In the genomic region with DNA sequence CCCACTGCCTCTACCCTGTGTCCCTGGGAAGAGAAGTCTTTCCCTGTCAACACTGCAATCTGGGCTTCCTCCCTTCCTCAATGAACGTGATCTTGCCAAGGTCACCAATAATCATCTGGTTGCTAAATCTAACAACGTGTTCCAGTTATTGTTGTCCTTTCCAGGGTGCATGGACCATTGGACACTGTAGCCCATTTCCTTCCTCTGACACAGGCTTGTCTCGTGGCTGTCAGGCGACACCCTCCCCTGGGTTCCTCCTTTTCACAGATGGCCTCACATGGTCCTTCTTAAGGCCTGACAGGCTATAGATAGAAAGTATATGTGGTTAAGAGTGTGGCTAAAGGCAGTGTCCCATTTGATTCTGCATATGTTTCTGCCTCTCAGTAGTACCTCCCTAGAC, we compare ENCODE assay signal across 1 cellular context.
TF ChIP-seq lines count a peak whose summit lies in the region.

No MANE protein-coding gene starts in this region.

TF ChIP-seq in GM23338, 12 proteins besides CTCF, POLR2A, EP300 and RAD21 (continued from another document):
- TF ChIP-seq, protein P1, sequence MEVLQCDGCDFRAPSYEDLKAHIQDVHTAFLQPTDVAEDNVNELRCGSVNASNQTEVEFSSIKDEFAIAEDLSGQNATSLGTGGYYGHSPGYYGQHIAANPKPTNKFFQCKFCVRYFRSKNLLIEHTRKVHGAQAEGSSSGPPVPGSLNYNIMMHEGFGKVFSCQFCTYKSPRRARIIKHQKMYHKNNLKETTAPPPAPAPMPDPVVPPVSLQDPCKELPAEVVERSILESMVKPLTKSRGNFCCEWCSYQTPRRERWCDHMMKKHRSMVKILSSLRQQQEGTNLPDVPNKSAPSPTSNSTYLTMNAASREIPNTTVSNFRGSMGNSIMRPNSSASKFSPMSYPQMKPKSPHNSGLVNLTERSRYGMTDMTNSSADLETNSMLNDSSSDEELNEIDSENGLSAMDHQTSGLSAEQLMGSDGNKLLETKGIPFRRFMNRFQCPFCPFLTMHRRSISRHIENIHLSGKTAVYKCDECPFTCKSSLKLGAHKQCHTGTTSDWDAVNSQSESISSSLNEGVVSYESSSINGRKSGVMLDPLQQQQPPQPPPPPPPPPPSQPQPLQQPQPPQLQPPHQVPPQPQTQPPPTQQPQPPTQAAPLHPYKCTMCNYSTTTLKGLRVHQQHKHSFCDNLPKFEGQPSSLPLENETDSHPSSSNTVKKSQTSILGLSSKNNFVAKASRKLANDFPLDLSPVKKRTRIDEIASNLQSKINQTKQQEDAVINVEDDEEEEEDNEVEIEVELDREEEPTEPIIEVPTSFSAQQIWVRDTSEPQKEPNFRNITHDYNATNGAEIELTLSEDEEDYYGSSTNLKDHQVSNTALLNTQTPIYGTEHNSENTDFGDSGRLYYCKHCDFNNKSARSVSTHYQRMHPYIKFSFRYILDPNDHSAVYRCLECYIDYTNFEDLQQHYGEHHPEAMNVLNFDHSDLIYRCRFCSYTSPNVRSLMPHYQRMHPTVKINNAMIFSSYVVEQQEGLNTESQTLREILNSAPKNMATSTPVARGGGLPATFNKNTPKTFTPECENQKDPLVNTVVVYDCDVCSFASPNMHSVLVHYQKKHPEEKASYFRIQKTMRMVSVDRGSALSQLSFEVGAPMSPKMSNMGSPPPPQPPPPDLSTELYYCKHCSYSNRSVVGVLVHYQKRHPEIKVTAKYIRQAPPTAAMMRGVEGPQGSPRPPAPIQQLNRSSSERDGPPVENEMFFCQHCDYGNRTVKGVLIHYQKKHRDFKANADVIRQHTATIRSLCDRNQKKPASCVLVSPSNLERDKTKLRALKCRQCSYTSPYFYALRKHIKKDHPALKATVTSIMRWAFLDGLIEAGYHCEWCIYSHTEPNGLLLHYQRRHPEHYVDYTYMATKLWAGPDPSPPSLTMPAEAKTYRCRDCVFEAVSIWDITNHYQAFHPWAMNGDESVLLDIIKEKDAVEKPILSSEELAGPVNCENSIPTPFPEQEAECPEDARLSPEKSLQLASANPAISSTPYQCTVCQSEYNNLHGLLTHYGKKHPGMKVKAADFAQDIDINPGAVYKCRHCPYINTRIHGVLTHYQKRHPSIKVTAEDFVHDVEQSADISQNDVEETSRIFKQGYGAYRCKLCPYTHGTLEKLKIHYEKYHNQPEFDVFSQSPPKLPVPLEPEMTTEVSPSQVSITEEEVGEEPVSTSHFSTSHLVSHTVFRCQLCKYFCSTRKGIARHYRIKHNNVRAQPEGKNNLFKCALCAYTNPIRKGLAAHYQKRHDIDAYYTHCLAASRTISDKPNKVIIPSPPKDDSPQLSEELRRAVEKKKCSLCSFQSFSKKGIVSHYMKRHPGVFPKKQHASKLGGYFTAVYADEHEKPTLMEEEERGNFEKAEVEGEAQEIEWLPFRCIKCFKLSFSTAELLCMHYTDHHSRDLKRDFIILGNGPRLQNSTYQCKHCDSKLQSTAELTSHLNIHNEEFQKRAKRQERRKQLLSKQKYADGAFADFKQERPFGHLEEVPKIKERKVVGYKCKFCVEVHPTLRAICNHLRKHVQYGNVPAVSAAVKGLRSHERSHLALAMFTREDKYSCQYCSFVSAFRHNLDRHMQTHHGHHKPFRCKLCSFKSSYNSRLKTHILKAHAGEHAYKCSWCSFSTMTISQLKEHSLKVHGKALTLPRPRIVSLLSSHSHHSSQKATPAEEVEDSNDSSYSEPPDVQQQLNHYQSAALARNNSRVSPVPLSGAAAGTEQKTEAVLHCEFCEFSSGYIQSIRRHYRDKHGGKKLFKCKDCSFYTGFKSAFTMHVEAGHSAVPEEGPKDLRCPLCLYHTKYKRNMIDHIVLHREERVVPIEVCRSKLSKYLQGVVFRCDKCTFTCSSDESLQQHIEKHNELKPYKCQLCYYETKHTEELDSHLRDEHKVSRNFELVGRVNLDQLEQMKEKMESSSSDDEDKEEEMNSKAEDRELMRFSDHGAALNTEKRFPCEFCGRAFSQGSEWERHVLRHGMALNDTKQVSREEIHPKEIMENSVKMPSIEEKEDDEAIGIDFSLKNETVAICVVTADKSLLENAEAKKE (CRISPR knock-in tag; IDR thresholded peaks at IDR 0.05): no peak
- TF ChIP-seq EZH2phosphoT487 (IDR thresholded peaks at IDR 0.05; ENCODE audit: unreplicated experiment): no peak
